Comparison of ENCODE assay signal across 2 cellular contexts in genomic region chr16:67825119-67825518, GRCh38.
TF ChIP-seq lines count a peak whose summit lies in the region.

No MANE protein-coding gene starts in this region.

TF ChIP-seq in HEK293, 187 proteins besides CTCF, POLR2A, EP300 and RAD21:
- TF ChIP-seq PRDM10 (tag by site-specific recombination; IDR thresholded peaks at IDR 0.05): 0 out of 2 replicates have a peak, but pooled peaks have one; percentile 12
- TF ChIP-seq PRDM4 (tag by site-specific recombination; IDR thresholded peaks at IDR 0.05): no peak
- TF ChIP-seq ZNF580 (tag by site-specific recombination; IDR thresholded peaks at IDR 0.05): no peak
- no peak for TF ChIP-seq ZNF214 (tag by site-specific recombination; IDR thresholded peaks at IDR 0.05; ENCODE audit: borderline replicate concordance)

TF ChIP-seq in H1, 55 proteins besides CTCF, POLR2A, EP300 and RAD21:
- TF ChIP-seq CHD2 (IDR thresholded peaks at IDR 0.05; ENCODE audit: low read length) (no peak), HDAC2 (IDR thresholded peaks at IDR 0.05; ENCODE audit: borderline replicate concordance in 1 of 2, low read depth in 2 of 2, low read length in 2 of 2) (no peak), BACH1 (IDR thresholded peaks at IDR 0.05; ENCODE audit: low read length) (no peak), RBBP5 (IDR thresholded peaks at IDR 0.05; ENCODE audit: borderline replicate concordance, low read depth, low read length) (no peak), ATF2 (IDR thresholded peaks at IDR 0.05; ENCODE audit: low read length) (no peak), CEBPB (IDR thresholded peaks at IDR 0.05; ENCODE audit: low read depth, low read length) (no peak)
